1 cellular context compared by ENCODE assay signal in genomic region chr13:110485604-110486003, GRCh38.
TF ChIP-seq lines count a peak whose summit lies in the region.

No MANE protein-coding gene starts in this region.

TF ChIP-seq in HepG2, 621 proteins besides CTCF, POLR2A, EP300 and RAD21 (continued from another document and continues in another):
- no peak for TF ChIP-seq ZBTB46 (CRISPR knock-in tag; IDR thresholded peaks at IDR 0.05; ENCODE audit: borderline replicate concordance)
- no peak for TF ChIP-seq HMGXB4 (CRISPR knock-in tag; IDR thresholded peaks at IDR 0.05; ENCODE audit: borderline replicate concordance in 1 of 2, low read depth in 1 of 2)
- TF ChIP-seq SETDB1 (CRISPR knock-in tag; IDR thresholded peaks at IDR 0.05; ENCODE audit: borderline replicate concordance), result no peak
- no peak for TF ChIP-seq HNRNPK (IDR thresholded peaks at IDR 0.05; ENCODE audit: low read depth, low read length, poor library complexity, severe bottlenecking)
- no peak for TF ChIP-seq ZBTB1 (CRISPR knock-in tag; IDR thresholded peaks at IDR 0.05; ENCODE audit: borderline replicate concordance)
- TF ChIP-seq NFRKB (IDR thresholded peaks at IDR 0.05), result no peak
- no peak for TF ChIP-seq ZNF850 (CRISPR knock-in tag; conservative IDR thresholded peaks at IDR 0.05)
- no peak for TF ChIP-seq BRD4 (CRISPR knock-in tag; IDR thresholded peaks at IDR 0.05)
- no peak for TF ChIP-seq ETS1 (CRISPR knock-in tag; IDR thresholded peaks at IDR 0.05)
- TF ChIP-seq PLRG1 (conservative IDR thresholded peaks at IDR 0.05), result no peak
- no peak for TF ChIP-seq ARNT (IDR thresholded peaks at IDR 0.05)
- 0 out of 2 replicates have a peak, but pooled peaks have one; percentile 29 for TF ChIP-seq KDM4B (CRISPR knock-in tag; IDR thresholded peaks at IDR 0.05)
- no peak for TF ChIP-seq NR1H2 (CRISPR knock-in tag; IDR thresholded peaks at IDR 0.05; ENCODE audit: borderline replicate concordance, low read depth)
- no peak for TF ChIP-seq FOXP4 (CRISPR knock-in tag; IDR thresholded peaks at IDR 0.05)
- no peak for TF ChIP-seq BCL3 (CRISPR knock-in tag; IDR thresholded peaks at IDR 0.05)
- 0 out of 2 replicates have a peak, but pooled peaks have one; percentile 52 for TF ChIP-seq SIX4 (CRISPR knock-in tag; IDR thresholded peaks at IDR 0.05)
- no peak for TF ChIP-seq ZNF784 (CRISPR knock-in tag; IDR thresholded peaks at IDR 0.05; ENCODE audit: borderline replicate concordance)
- TF ChIP-seq ZNF431 (CRISPR knock-in tag; IDR thresholded peaks at IDR 0.05; ENCODE audit: borderline replicate concordance, low read depth), result no peak
- no peak for TF ChIP-seq EED (CRISPR knock-in tag; IDR thresholded peaks at IDR 0.05)
- TF ChIP-seq FOXK2 (IDR thresholded peaks at IDR 0.05), result no peak
- TF ChIP-seq ZNF672 (CRISPR knock-in tag; IDR thresholded peaks at IDR 0.05), result no peak
- no peak for TF ChIP-seq PHF20 (CRISPR knock-in tag; IDR thresholded peaks at IDR 0.05)
- no peak for TF ChIP-seq GFI1 (CRISPR knock-in tag; IDR thresholded peaks at IDR 0.05; ENCODE audit: borderline replicate concordance)
- TF ChIP-seq RARG (CRISPR knock-in tag; IDR thresholded peaks at IDR 0.05; ENCODE audit: low read depth), result no peak
- no peak for TF ChIP-seq ATF7 (IDR thresholded peaks at IDR 0.05)
- TF ChIP-seq ATF7 (CRISPR knock-in tag; IDR thresholded peaks at IDR 0.05), result no peak
- TF ChIP-seq ZNF782 (CRISPR knock-in tag; IDR thresholded peaks at IDR 0.05; ENCODE audit: borderline replicate concordance), result no peak
- TF ChIP-seq IKZF1 (IDR thresholded peaks at IDR 0.05), result no peak
- no peak for TF ChIP-seq HNRNPLL (IDR thresholded peaks at IDR 0.05; ENCODE audit: low read depth, low read length, poor library complexity, severe bottlenecking)
- TF ChIP-seq GATAD2A (CRISPR knock-in tag; IDR thresholded peaks at IDR 0.05), result peak; percentile 54
- TF ChIP-seq ZNF781 (CRISPR knock-in tag; IDR thresholded peaks at IDR 0.05; ENCODE audit: borderline replicate concordance, not compliant biosample characterization), result no peak
- TF ChIP-seq ZBTB2 (CRISPR knock-in tag; IDR thresholded peaks at IDR 0.05; ENCODE audit: low read depth), result no peak
- TF ChIP-seq ZNF20 (CRISPR knock-in tag; IDR thresholded peaks at IDR 0.05), result no peak
- TF ChIP-seq ZNF121 (CRISPR knock-in tag; IDR thresholded peaks at IDR 0.05), result no peak
- no peak for TF ChIP-seq RBM22 (optimal IDR thresholded peaks at IDR 0.05; ENCODE audit: low read length)
- TF ChIP-seq SRY (CRISPR knock-in tag; IDR thresholded peaks at IDR 0.05), result no peak
- TF ChIP-seq ZXDC (CRISPR knock-in tag; IDR thresholded peaks at IDR 0.05), result no peak
- peak; percentile 43; the same call in 1 of the 2 replicates for TF ChIP-seq ETV5 (CRISPR knock-in tag; IDR thresholded peaks at IDR 0.05; ENCODE audit: borderline replicate concordance)
- no peak for TF ChIP-seq PRDM4 (CRISPR knock-in tag; IDR thresholded peaks at IDR 0.05; ENCODE audit: borderline replicate concordance)
- no peak for TF ChIP-seq SATB2 (CRISPR knock-in tag; IDR thresholded peaks at IDR 0.05)
- TF ChIP-seq LRRFIP1 (CRISPR knock-in tag; conservative IDR thresholded peaks at IDR 0.05), result no peak
- TF ChIP-seq POGK (CRISPR knock-in tag; conservative IDR thresholded peaks at IDR 0.05), result no peak
- no peak for TF ChIP-seq NFATC3 (CRISPR knock-in tag; IDR thresholded peaks at IDR 0.05)
- no peak for TF ChIP-seq ZFY (CRISPR knock-in tag; IDR thresholded peaks at IDR 0.05)
- TF ChIP-seq ZMYM3 (CRISPR knock-in tag; IDR thresholded peaks at IDR 0.05), result no peak
- no peak for TF ChIP-seq HDAC6 (IDR thresholded peaks at IDR 0.05; ENCODE audit: low read depth, low read length)
